In the genomic region with DNA sequence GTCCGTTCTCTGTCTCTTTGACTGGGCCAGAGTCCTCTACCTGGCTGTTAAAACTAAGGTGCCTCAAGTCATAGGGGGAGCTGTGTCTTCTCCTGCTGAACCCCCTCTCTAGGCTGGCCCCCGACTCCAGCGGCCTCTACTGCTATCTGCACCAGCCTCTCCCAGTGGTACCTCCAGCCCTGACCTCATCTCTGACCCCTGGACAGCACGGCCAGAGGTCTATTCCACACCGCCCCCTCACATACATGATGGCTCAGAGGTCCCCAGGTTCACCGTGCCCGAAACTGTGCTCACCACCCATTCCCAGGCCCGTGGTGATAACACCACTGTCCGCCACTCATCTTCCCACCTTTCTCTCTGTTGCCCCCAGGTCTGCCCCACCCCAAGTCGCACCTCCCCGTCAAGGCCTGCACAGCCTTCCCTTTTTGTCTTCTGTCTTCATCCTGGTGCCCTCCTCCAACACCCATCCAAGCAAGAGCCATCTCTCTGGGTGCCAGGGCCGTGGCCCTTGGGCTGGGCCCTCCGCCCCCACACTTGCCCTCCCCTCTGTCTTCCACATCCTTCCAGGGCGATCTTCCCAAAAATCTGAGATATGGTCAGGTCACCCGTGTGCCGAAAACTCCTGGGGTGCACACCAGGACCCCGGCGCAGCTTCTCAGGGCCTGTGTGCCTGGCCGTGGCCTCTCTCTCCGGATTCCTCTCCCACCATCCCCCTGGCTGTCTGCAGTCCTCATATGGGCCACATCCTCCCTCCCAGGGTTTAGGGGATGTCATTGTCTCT, we compare ENCODE assay signal across 16 cellular contexts.
DNase-seq lines count a peak whose midpoint lies in the region; ATAC-seq and TF ChIP-seq lines count a peak whose summit lies in the region.
"Had no signal": no experiment of that assay in that cellular context is flagged by ENCODE, and none has a peak within 500 bp of the region (broad histone marks: within the 10 kb centered on the region; RNA-seq: fewer than 3 reads in every experiment).

No MANE protein-coding gene starts in this region.

- no peak for DNase-seq in activated CD4-positive, alpha-beta T cell treated with anti-CD3 and anti-CD28 coated beads, Interleukin-2, amount 10 ng/mL, durations not matched to agents 7 days and 5 days
- no peak for DNase-seq in activated CD4-positive, alpha-beta T cell treated with anti-CD3 and anti-CD28 coated beads, Interleukin-2, amount 50 U/mL, for 1 hour
- DNase-seq in OCI-LY7 (ENCODE audit: low spot score) (no peak), endodermal cell (peak; percentile 22), NCI-H146 (lab: John Stamatoyannopoulos, UW) (no peak)
- peak; percentile 22 for DNase-seq in stimulated activated CD8-positive, alpha-beta memory T cell treated with anti-CD3 and anti-CD28 coated beads, Interleukin-4, amount 100 ng/mL, for 48 hours
- DNase-seq: amniotic stem cell, COR-L47, erythroblast, midbrain, NCI-H1092 had no signal

- WGBS in endodermal cell (ENCODE audit: insufficient coverage in 1 of 2, insufficient read length in 1 of 2), 2 experiments: 94% methylated on average over 11 to 20 of the region's 20 CpGs

- peaks cover 62% of the 10 kb centered on the region for H3K4me1 Mint-ChIP-seq in activated CD4-positive, alpha-beta T cell treated with anti-CD3 and anti-CD28 coated beads, Interleukin-2, amount 10 ng/mL, durations not matched to agents 7 days and 5 days
- H3K4me1 Mint-ChIP-seq in endodermal cell: peaks cover 14% of the 10 kb centered on the region

- no peaks in the 10 kb centered on the region for H3K36me3 Mint-ChIP-seq in activated CD4-positive, alpha-beta T cell treated with anti-CD3 and anti-CD28 coated beads, Interleukin-2, amount 10 ng/mL, durations not matched to agents 7 days and 5 days (ENCODE audit: low read depth)
- H3K36me3 Mint-ChIP-seq in endodermal cell (ENCODE audit: low read depth): no peaks in the 10 kb centered on the region

- H3K36me3 ChIP-seq in OCI-LY7 (ENCODE audit: insufficient read depth, low read length): peaks cover 22% of the 10 kb centered on the region; the same call in 1 of the 2 replicates
- H3K36me3 ChIP-seq in endodermal cell (ENCODE audit: control insufficient read depth, insufficient read depth, low read length): no peaks in the 10 kb centered on the region
- H3K36me3 ChIP-seq: ovary, SJCRH30 had no signal

- peaks cover 100% of the 10 kb centered on the region for H3K4me1 ChIP-seq in OCI-LY7 (ENCODE audit: insufficient read depth, low read length, poor library complexity, severe bottlenecking)
- no peaks in the 10 kb centered on the region for H3K4me1 ChIP-seq in endodermal cell (ENCODE audit: control insufficient read depth, insufficient read depth, low read length)

- no TSS peak for BruUV-seq in OCI-LY7 (replicated peaks; lab: Mats Ljungman, UMichigan)

- H2AFZ ChIP-seq in OCI-LY7 (ENCODE audit: low read length): no peak overlapping the region

- no peak overlapping the region for H3K9ac ChIP-seq in endodermal cell (ENCODE audit: extremely low read depth, low read length, poor library complexity, severe bottlenecking)

- no peak overlapping the region for H3K4me3 ChIP-seq in OCI-LY7 (ENCODE audit: low read depth, low read length, poor library complexity, severe bottlenecking)
- H3K4me3 ChIP-seq in endodermal cell (ENCODE audit: low read length): no peak overlapping the region
- H3K4me3 ChIP-seq: A549, ovary, SJCRH30 had no signal

- no peaks in the 10 kb centered on the region for H3K9me3 Mint-ChIP-seq in activated CD4-positive, alpha-beta T cell treated with anti-CD3 and anti-CD28 coated beads, Interleukin-2, amount 10 ng/mL, durations not matched to agents 7 days and 5 days
- H3K9me3 Mint-ChIP-seq in endodermal cell: no peaks in the 10 kb centered on the region

- peaks cover 22% of the 10 kb centered on the region; the same call in 1 of the 2 replicates for H3K79me2 ChIP-seq in OCI-LY7 (ENCODE audit: insufficient read depth, low read depth, low read length)

- CTCF ChIA-PET in activated CD4-positive, alpha-beta T cell treated with anti-CD3 and anti-CD28 coated beads, Interleukin-2, amount 10 ng/mL, durations not matched to agents 7 days and 5 days (lab: Charles Lee): interaction anchor here (0.7 to 1.2 kb wide), 2 partner anchors 13 to 110 kb away, joined by 3 read pairs; no protein-coding TSS in a partner anchor
- CTCF ChIA-PET in OCI-LY7 (lab: Charles Lee; ENCODE audit: unreplicated experiment): interaction anchor here (0.6 to 1.4 kb wide), 5 partner anchors 24 to 310 kb away, joined by 3 to 5 read pairs (median 3); no protein-coding TSS in a partner anchor

- H3K4me2 ChIP-seq in OCI-LY7 (ENCODE audit: low read length): peak overlapping the region; percentile 85
- H3K4me2 ChIP-seq: A549 had no signal

- H3K27me3 ChIP-seq in endodermal cell (ENCODE audit: control insufficient read depth, insufficient read depth, low read length, poor library complexity, severe bottlenecking): no peaks in the 10 kb centered on the region
- H3K27me3 ChIP-seq: ovary, SJCRH30 had no signal

- H3K4me3 Mint-ChIP-seq in activated CD4-positive, alpha-beta T cell treated with anti-CD3 and anti-CD28 coated beads, Interleukin-2, amount 10 ng/mL, durations not matched to agents 7 days and 5 days: no peak overlapping the region
- H3K4me3 Mint-ChIP-seq in endodermal cell: no peak overlapping the region

- POLR2A ChIA-PET in activated CD4-positive, alpha-beta T cell treated with anti-CD3 and anti-CD28 coated beads, Interleukin-2, amount 10 ng/mL, durations not matched to agents 7 days and 5 days (lab: Charles Lee): no interaction called here
- POLR2A ChIA-PET in OCI-LY7 (lab: Charles Lee): interaction anchor here (0.6 to 9.8 kb wide), 11 partner anchors 12 to 312 kb away, joined by 3 to 168 read pairs (median 6); a partner anchor contains a TSS

- H3K9me2 ChIP-seq in OCI-LY7 (ENCODE audit: insufficient read depth, low read length): no peaks in the 10 kb centered on the region

- TF ChIP-seq CTCF in OCI-LY7 (conservative IDR thresholded peaks at IDR 0.05; ENCODE audit: low read length) (no peak), endodermal cell (conservative IDR thresholded peaks at IDR 0.05) (no peak)

- H4K20me1 ChIP-seq in OCI-LY7 (ENCODE audit: insufficient read depth, low read length): no peaks in the 10 kb centered on the region

- intact Hi-C loops in OCI-LY7 (cut with micrococcal nuclease; ENCODE audit: unreplicated experiment): loop anchor here (5.0 kb wide), 1 partner anchor 1345 kb away; no protein-coding TSS in a partner anchor

- H3K27me3 Mint-ChIP-seq in activated CD4-positive, alpha-beta T cell treated with anti-CD3 and anti-CD28 coated beads, Interleukin-2, amount 10 ng/mL, durations not matched to agents 7 days and 5 days: no peaks in the 10 kb centered on the region
- peaks cover 3% of the 10 kb centered on the region for H3K27me3 Mint-ChIP-seq in endodermal cell (ENCODE audit: insufficient read depth)

- peak overlapping the region; percentile 52 for H3K27ac Mint-ChIP-seq in activated CD4-positive, alpha-beta T cell treated with anti-CD3 and anti-CD28 coated beads, Interleukin-2, amount 10 ng/mL, durations not matched to agents 7 days and 5 days
- no peak overlapping the region for H3K27ac Mint-ChIP-seq in endodermal cell

- no peaks in the 10 kb centered on the region for H3K9me3 ChIP-seq in OCI-LY7 (ENCODE audit: low read length)
- no peaks in the 10 kb centered on the region for H3K9me3 ChIP-seq in endodermal cell (ENCODE audit: control insufficient read depth, low read length)
- H3K9me3 ChIP-seq: A549, ovary, SJCRH30 had no signal

- H3K27ac ChIP-seq in OCI-LY7 (ENCODE audit: low read depth, low read length, poor library complexity, severe bottlenecking) (peak overlapping the region; percentile 98), endodermal cell (ENCODE audit: low read depth, low read length) (no peak overlapping the region)
- H3K27ac ChIP-seq: A549, ovary, SJCRH30 had no signal

- ATAC-seq in HG02798 (IDR thresholded peaks at IDR 0.05; ENCODE audit: poor library complexity, unreplicated experiment): no peak
- no peak for ATAC-seq in SK-N-SH treated with all-trans-retinoic acid at 6 μM for 48 hours
- ATAC-seq: A549 had no signal

TF ChIP-seq in SK-N-SH treated with all-trans-retinoic acid at 6 μM for 48 hours, 23 proteins besides CTCF, POLR2A, EP300 and RAD21 (continues in another document):
- TF ChIP-seq ISL1 (CRISPR knock-in tag; IDR thresholded peaks at IDR 0.05): no peak
- no peak for TF ChIP-seq BACH2 (CRISPR knock-in tag; IDR thresholded peaks at IDR 0.05; ENCODE audit: borderline replicate concordance)
- TF ChIP-seq SNAI2 (CRISPR knock-in tag; IDR thresholded peaks at IDR 0.05): no peak
- no peak for TF ChIP-seq ZFP3 (CRISPR knock-in tag; IDR thresholded peaks at IDR 0.05)
- TF ChIP-seq ZFP30 (CRISPR knock-in tag; IDR thresholded peaks at IDR 0.05): no peak
- TF ChIP-seq ZNF70 (CRISPR knock-in tag; IDR thresholded peaks at IDR 0.05): no peak
- no peak for TF ChIP-seq CSDC2 (CRISPR knock-in tag; IDR thresholded peaks at IDR 0.05)
- TF ChIP-seq, protein P1, sequence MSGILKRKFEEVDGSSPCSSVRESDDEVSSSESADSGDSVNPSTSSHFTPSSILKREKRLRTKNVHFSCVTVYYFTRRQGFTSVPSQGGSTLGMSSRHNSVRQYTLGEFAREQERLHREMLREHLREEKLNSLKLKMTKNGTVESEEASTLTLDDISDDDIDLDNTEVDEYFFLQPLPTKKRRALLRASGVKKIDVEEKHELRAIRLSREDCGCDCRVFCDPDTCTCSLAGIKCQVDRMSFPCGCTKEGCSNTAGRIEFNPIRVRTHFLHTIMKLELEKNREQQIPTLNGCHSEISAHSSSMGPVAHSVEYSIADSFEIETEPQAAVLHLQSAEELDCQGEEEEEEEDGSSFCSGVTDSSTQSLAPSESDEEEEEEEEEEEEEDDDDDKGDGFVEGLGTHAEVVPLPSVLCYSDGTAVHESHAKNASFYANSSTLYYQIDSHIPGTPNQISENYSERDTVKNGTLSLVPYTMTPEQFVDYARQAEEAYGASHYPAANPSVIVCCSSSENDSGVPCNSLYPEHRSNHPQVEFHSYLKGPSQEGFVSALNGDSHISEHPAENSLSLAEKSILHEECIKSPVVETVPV (CRISPR knock-in tag; IDR thresholded peaks at IDR 0.05): no peak
- no peak for TF ChIP-seq RARB (CRISPR knock-in tag; IDR thresholded peaks at IDR 0.05)

Comparison
In these comparisons a context has a peak if more than half of its experiments do, and no peak if none do; other contexts are left out.
1. DNase-seq: peak in endodermal cell (single experiment) and stimulated activated CD8-positive, alpha-beta memory T cell treated with anti-CD3 and anti-CD28 coated beads, Interleukin-4, amount 100 ng/mL, for 48 hours (single experiment); none in activated CD4-positive, alpha-beta T cell treated with anti-CD3 and anti-CD28 coated beads, Interleukin-2, amount 10 ng/mL, durations not matched to agents 7 days and 5 days (single experiment), activated CD4-positive, alpha-beta T cell treated with anti-CD3 and anti-CD28 coated beads, Interleukin-2, amount 50 U/mL, for 1 hour (single experiment), OCI-LY7 (single experiment) and NCI-H146 (single experiment).